34 cellular contexts compared by ENCODE assay signal in genomic region chr19:8616861-8617260, GRCh38. TPM values are rescaled to one million over a fixed set of nuclear protein-coding genes. Genes with fewer than 3 reads are reported as not detected.
"Had no signal": no experiment of that assay in that cellular context is flagged by ENCODE, and none has a peak within 500 bp of the region (broad histone marks: within the 10 kb centered on the region; RNA-seq: fewer than 3 reads in every experiment).

No MANE protein-coding gene starts in this region.

- H3K27me3 Mint-ChIP-seq: activated T-cell treated with anti-CD3 and anti-CD28 coated beads, Interleukin-2, amount 50 U/mL, for 24 hours had no signal

- H3K9me3 Mint-ChIP-seq: activated CD4-positive, alpha-beta memory T cell treated with anti-CD3 and anti-CD28 coated beads, Interleukin-2, amount 10 ng/mL, durations not matched to agents 7 days and 5 days; activated CD4-positive, alpha-beta T cell treated with anti-CD3 and anti-CD28 coated beads, Interleukin-2, amount 10 ng/mL, durations not matched to agents 7 days and 5 days; activated naive CD4-positive, alpha-beta T cell treated with anti-CD3 and anti-CD28 coated beads, Interleukin-2, amount 10 ng/mL, durations not matched to agents 7 days and 5 days; activated naive CD4-positive, alpha-beta T cell treated with anti-CD3 and anti-CD28 coated beads, Interleukin-2, amount 50 U/mL, for 72 hours; activated naive CD8-positive, alpha-beta T cell treated with anti-CD3 and anti-CD28 coated beads, Interleukin-2, amount 10 ng/mL, durations not matched to agents 7 days and 5 days; activated T-cell treated with anti-CD3 and anti-CD28 coated beads, Interleukin-2, amount 50 U/mL, for 24 hours; activated T-cell treated with anti-CD3 and anti-CD28 coated beads, Interleukin-2, amount 50 U/mL, for 72 hours had no signal

- H3K27ac ChIP-seq: ascending aorta, breast epithelium, cardiac muscle cell, colonic mucosa, epithelial cell of prostate, esophagus squamous epithelium had no signal

- H3K36me3 Mint-ChIP-seq: activated naive CD4-positive, alpha-beta T cell treated with anti-CD3 and anti-CD28 coated beads, Interleukin-2, amount 10 ng/mL, durations not matched to agents 7 days and 5 days; activated naive CD4-positive, alpha-beta T cell treated with anti-CD3 and anti-CD28 coated beads, Interleukin-2, amount 50 U/mL, for 72 hours; activated naive CD8-positive, alpha-beta T cell treated with anti-CD3 and anti-CD28 coated beads, Interleukin-2, amount 10 ng/mL, durations not matched to agents 7 days and 5 days; brain had no signal

- H3K4me1 Mint-ChIP-seq: brain had no signal

- H3K4me3 Mint-ChIP-seq: activated CD4-positive, alpha-beta memory T cell treated with anti-CD3 and anti-CD28 coated beads, Interleukin-2, amount 10 ng/mL, durations not matched to agents 7 days and 5 days; activated CD4-positive, alpha-beta T cell treated with anti-CD3 and anti-CD28 coated beads, Interleukin-2, amount 10 ng/mL, durations not matched to agents 7 days and 5 days; activated naive CD4-positive, alpha-beta T cell treated with anti-CD3 and anti-CD28 coated beads, Interleukin-2, amount 10 ng/mL, durations not matched to agents 7 days and 5 days; activated naive CD8-positive, alpha-beta T cell treated with anti-CD3 and anti-CD28 coated beads, Interleukin-2, amount 10 ng/mL, durations not matched to agents 7 days and 5 days; activated T-cell treated with anti-CD3 and anti-CD28 coated beads, Interleukin-2, amount 50 U/mL, for 24 hours; activated T-cell treated with anti-CD3 and anti-CD28 coated beads, Interleukin-2, amount 50 U/mL, for 72 hours; brain had no signal

- H3K4me1 ChIP-seq: ascending aorta, breast epithelium, colonic mucosa had no signal

- H3K4me3 ChIP-seq: ascending aorta, breast epithelium, cardiac muscle cell, colonic mucosa, esophagus squamous epithelium had no signal

- DNase-seq: activated CD4-positive, alpha-beta memory T cell treated with anti-CD3 and anti-CD28 coated beads, Interleukin-2, amount 10 ng/mL, durations not matched to agents 7 days and 5 days; activated CD4-positive, alpha-beta T cell treated with anti-CD3 and anti-CD28 coated beads for 1 hour; activated CD4-positive, alpha-beta T cell treated with anti-CD3 and anti-CD28 coated beads for 4 hours; activated CD4-positive, alpha-beta T cell treated with anti-CD3 and anti-CD28 coated beads, Interleukin-2, amount 10 ng/mL, durations not matched to agents 7 days and 5 days; activated CD4-positive, alpha-beta T cell treated with anti-CD3 and anti-CD28 coated beads, Interleukin-2, amount 50 U/mL, for 4 hours; activated CD8-positive, alpha-beta memory T cell treated with anti-CD3 and anti-CD28 coated beads, Interleukin-2, amount 50 U/mL, for 48 hours; activated gamma-delta T cell; activated naive CD4-positive, alpha-beta T cell; activated naive CD4-positive, alpha-beta T cell treated with anti-CD3 and anti-CD28 coated beads, Interleukin-2, amount 10 ng/mL, durations not matched to agents 7 days and 5 days; activated naive CD8-positive, alpha-beta T cell treated with anti-CD3 and anti-CD28 coated beads, Interleukin-2, amount 10 ng/mL, durations not matched to agents 7 days and 5 days; activated T-cell treated with anti-CD3 and anti-CD28 coated beads for 4 hours; activated T-cell treated with anti-CD3 and anti-CD28 coated beads, Interleukin-2, amount 50 U/mL, for 24 hours; activated T-cell treated with anti-CD3 and anti-CD28 coated beads, Interleukin-2, amount 50 U/mL, for 72 hours; central memory CD4-positive, alpha-beta T cell; cerebellar nuclear complex; colonic mucosa; effector CD8-positive, alpha-beta T cell; esophagus squamous epithelium; foreskin melanocyte; head of caudate nucleus; T-helper 2 cell had no signal

- H3K36me3 ChIP-seq: ascending aorta, breast epithelium, cardiac muscle cell, colonic mucosa, esophagus squamous epithelium had no signal

- H3K9me3 ChIP-seq: ascending aorta, breast epithelium, colonic mucosa, esophagus squamous epithelium had no signal

- H3K27me3 ChIP-seq: ascending aorta, cardiac muscle cell, colonic mucosa had no signal

- FAIRE-seq: endometrium, endothelial cell of umbilical vein had no signal

- H3K27ac Mint-ChIP-seq: activated CD4-positive, alpha-beta memory T cell treated with anti-CD3 and anti-CD28 coated beads, Interleukin-2, amount 10 ng/mL, durations not matched to agents 7 days and 5 days; activated CD4-positive, alpha-beta T cell treated with anti-CD3 and anti-CD28 coated beads, Interleukin-2, amount 10 ng/mL, durations not matched to agents 7 days and 5 days; activated naive CD4-positive, alpha-beta T cell treated with anti-CD3 and anti-CD28 coated beads, Interleukin-2, amount 10 ng/mL, durations not matched to agents 7 days and 5 days; activated naive CD4-positive, alpha-beta T cell treated with anti-CD3 and anti-CD28 coated beads, Interleukin-2, amount 50 U/mL, for 72 hours; activated naive CD8-positive, alpha-beta T cell treated with anti-CD3 and anti-CD28 coated beads, Interleukin-2, amount 10 ng/mL, durations not matched to agents 7 days and 5 days; activated T-cell treated with anti-CD3 and anti-CD28 coated beads, Interleukin-2, amount 50 U/mL, for 24 hours; activated T-cell treated with anti-CD3 and anti-CD28 coated beads, Interleukin-2, amount 50 U/mL, for 72 hours; brain had no signal

- ATAC-seq: activated naive CD4-positive, alpha-beta T cell treated with anti-CD3 and anti-CD28 coated beads, Interleukin-2, amount 50 U/mL, for 72 hours; activated T-cell treated with anti-CD3 and anti-CD28 coated beads, Interleukin-2, amount 50 U/mL, for 72 hours had no signal

RNA-seq across cellular contexts. Expression of gene NFILZ, which starts 13.6 kb away (rescaled TPM):
- total RNA-seq: activated CD4-positive, alpha-beta memory T cell treated with anti-CD3 and anti-CD28 coated beads, Interleukin-2, amount 10 ng/mL, durations not matched to agents 7 days and 5 days; activated CD4-positive, alpha-beta T cell treated with anti-CD3 and anti-CD28 coated beads, Interleukin-2, amount 10 ng/mL, durations not matched to agents 7 days and 5 days; activated naive CD4-positive, alpha-beta T cell treated with anti-CD3 and anti-CD28 coated beads, Interleukin-2, amount 50 U/mL, for 72 hours; activated naive CD8-positive, alpha-beta T cell treated with anti-CD3 and anti-CD28 coated beads, Interleukin-2, amount 10 ng/mL, durations not matched to agents 7 days and 5 days; activated T-cell treated with anti-CD3 and anti-CD28 coated beads, Interleukin-2, amount 50 U/mL, for 72 hours; ascending aorta; breast epithelium; cardiac muscle cell; colonic mucosa; dermis microvascular lymphatic vessel endothelial cell; endothelial cell of umbilical vein; esophagus squamous epithelium; fibroblast of lung; fibroblast of villous mesenchyme; T-helper 1 cell treated with Interleukin-12 subunit alpha and Interleukin-12 subunit beta and Interleukin-4 antibody, amounts not matched to agents 30 ng/mL and 1 ng/mL, for 36 hours had no signal
- polyA plus RNA-seq: cardiac muscle cell, endothelial cell of umbilical vein, esophagus, fibroblast of lung had no signal
